Comparison of ENCODE assay signal across 11 cellular contexts in the genomic region with DNA sequence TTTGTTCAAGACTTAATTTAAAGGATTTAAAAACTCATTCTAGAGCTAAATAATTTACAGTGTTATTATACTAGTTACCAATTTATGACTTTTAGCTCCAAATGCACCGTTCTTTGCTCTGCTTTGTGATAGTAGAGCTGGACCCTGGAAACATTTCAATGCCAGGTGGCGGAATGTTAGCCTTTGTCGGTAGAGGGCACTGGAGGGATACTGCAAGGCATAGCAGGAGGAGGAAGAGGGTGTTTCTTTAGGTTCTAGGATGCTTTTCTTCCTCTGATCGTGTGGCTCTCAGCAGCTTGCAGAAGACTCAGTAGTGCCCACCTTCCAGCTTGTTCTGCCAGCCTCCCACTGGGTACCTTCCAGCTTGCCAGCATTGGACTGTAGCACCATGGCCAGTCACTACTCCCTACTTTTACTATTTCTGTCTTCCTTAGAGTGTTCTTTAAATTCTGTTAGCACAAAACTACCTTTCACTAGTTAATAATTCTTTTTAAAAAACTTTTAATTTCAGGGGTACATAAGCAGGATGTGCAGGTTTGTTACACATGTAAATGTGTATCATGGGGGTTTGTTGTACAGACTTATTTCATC.
DNase-seq lines count a peak whose midpoint lies in the region; ATAC-seq, FAIRE-seq and TF ChIP-seq lines count a peak whose summit lies in the region.
"Had no signal": no experiment of that assay in that cellular context is flagged by ENCODE, and none has a peak within 500 bp of the region (broad histone marks: within the 10 kb centered on the region; RNA-seq: fewer than 3 reads in every experiment).

No MANE protein-coding gene starts in this region.

- no peaks in the 10 kb centered on the region for H3K27me3 Mint-ChIP-seq in nephron (ENCODE audit: low read depth)

- no peaks in the 10 kb centered on the region for H3K27me3 ChIP-seq in GM06990 (replicated peaks; ENCODE audit: control insufficient read depth, insufficient read depth, low read length)
- H3K27me3 ChIP-seq in Loucy (ENCODE audit: insufficient read depth, low read length, poor library complexity, severe bottlenecking): no peaks in the 10 kb centered on the region
- H3K27me3 ChIP-seq in K562 (ENCODE audit: control insufficient read depth in 2 of 2, insufficient read depth in 2 of 2, low read length in 2 of 2): no peaks in the 10 kb centered on the region
- H3K27me3 ChIP-seq: gastroesophageal sphincter had no signal

- H3K9me1 ChIP-seq in K562 (ENCODE audit: control insufficient read depth, insufficient read depth, low read length): no peaks in the 10 kb centered on the region

- ATAC-seq in K562 (0 out of 3 replicates have a peak, but pooled peaks have one; percentile 38), GM21423 (IDR thresholded peaks at IDR 0.05; ENCODE audit: unreplicated experiment) (no peak), GM21825 (IDR thresholded peaks at IDR 0.05; ENCODE audit: unreplicated experiment) (no peak)
- ATAC-seq: gastroesophageal sphincter had no signal

- H3K9me3 ChIP-seq in Loucy (ENCODE audit: insufficient read depth, low read depth, low read length): no peaks in the 10 kb centered on the region
- no peaks in the 10 kb centered on the region for H3K9me3 ChIP-seq in K562 (replicated peaks; ENCODE audit: control insufficient read depth, insufficient read depth, low read depth, low read length)

- POLR2A ChIA-PET in K562 (lab: Yijun Ruan, JAX): no interaction called here

- no peak overlapping the region for H3K27ac ChIP-seq in K562 (ENCODE audit: extremely low read depth, low read depth, low read length)
- H3K27ac ChIP-seq: gastroesophageal sphincter had no signal

- FAIRE-seq in K562 (lab: Jason Lieb, UNC): no peak

- no peak overlapping the region for H3K4me3 ChIP-seq in GM06990 (replicated peaks; ENCODE audit: low read depth, low read length)
- H3K4me3 ChIP-seq in Loucy (ENCODE audit: low read length, poor library complexity, severe bottlenecking): no peak overlapping the region
- H3K4me3 ChIP-seq in K562: no peak overlapping the region
- H3K4me3 ChIP-seq: gastroesophageal sphincter had no signal

- H3K4me3 Mint-ChIP-seq in nephron: no peak overlapping the region
- H3K4me3 Mint-ChIP-seq: activated naive CD8-positive, alpha-beta T cell treated with anti-CD3 and anti-CD28 coated beads, Interleukin-2, amount 10 ng/mL, durations not matched to agents 7 days and 5 days; stimulated activated naive CD8-positive, alpha-beta T cell treated with anti-CD3 and anti-CD28 coated beads, Interleukin-15, Interleukin-2, amounts not matched to agents 100 ng/mL and 50 ng/mL, for 24 hours had no signal

- H4K20me1 ChIP-seq in Loucy (ENCODE audit: insufficient read depth, low read length, poor library complexity, severe bottlenecking) (no peaks in the 10 kb centered on the region), K562 (replicated peaks; ENCODE audit: control insufficient read depth, insufficient read depth, low read length) (no peaks in the 10 kb centered on the region)

- peaks cover 11% of the 10 kb centered on the region for H3K4me1 Mint-ChIP-seq in nephron
- H3K4me1 Mint-ChIP-seq: activated naive CD8-positive, alpha-beta T cell treated with anti-CD3 and anti-CD28 coated beads, Interleukin-2, amount 10 ng/mL, durations not matched to agents 7 days and 5 days had no signal

- H3F3A ChIP-seq in Loucy (ENCODE audit: low read depth): no peaks in the 10 kb centered on the region

- DNase-seq in GM06990 (ENCODE audit: extremely low read depth, insufficient read length) (no peak), K562 (ENCODE audit: extremely low read depth in 1 of 4, low spot score in 3 of 4) (peak in 1 of 4 experiments; percentile 8)
- DNase-seq in activated T-cell treated with anti-CD3 and anti-CD28 coated beads, Interleukin-2, amount 50 U/mL, for 1 hour: no peak
- DNase-seq: activated naive CD8-positive, alpha-beta T cell treated with anti-CD3 and anti-CD28 coated beads, Interleukin-2, amount 10 ng/mL, durations not matched to agents 7 days and 5 days; Right ventricle myocardium superior had no signal

- intact Hi-C loops in K562 (cut with micrococcal nuclease): no loop called here

- no peak overlapping the region for H3K27ac Mint-ChIP-seq in nephron
- H3K27ac Mint-ChIP-seq: activated naive CD8-positive, alpha-beta T cell treated with anti-CD3 and anti-CD28 coated beads, Interleukin-2, amount 10 ng/mL, durations not matched to agents 7 days and 5 days; stimulated activated naive CD8-positive, alpha-beta T cell treated with anti-CD3 and anti-CD28 coated beads, Interleukin-15, Interleukin-2, amounts not matched to agents 100 ng/mL and 50 ng/mL, for 24 hours had no signal

- TF ChIP-seq EP300 in K562 (IDR thresholded peaks at IDR 0.05; ENCODE audit: low read length): no peak

- no peaks in the 10 kb centered on the region for H3K9me2 ChIP-seq in Loucy (replicated peaks; ENCODE audit: low read depth, low read length)

- H3K9ac ChIP-seq in Loucy (ENCODE audit: low read depth, low read length, poor library complexity, severe bottlenecking) (no peak overlapping the region), K562 (ENCODE audit: insufficient read depth in 1 of 2, low read depth in 2 of 2, low read length in 2 of 2) (no peak overlapping the region)

- H3K36me3 Mint-ChIP-seq in nephron (ENCODE audit: low read depth): no peaks in the 10 kb centered on the region
- H3K36me3 Mint-ChIP-seq: activated naive CD8-positive, alpha-beta T cell treated with anti-CD3 and anti-CD28 coated beads, Interleukin-2, amount 10 ng/mL, durations not matched to agents 7 days and 5 days had no signal

- H3K36me3 ChIP-seq in GM06990 (ENCODE audit: control insufficient read depth, insufficient read depth, low read length) (no peaks in the 10 kb centered on the region), Loucy (ENCODE audit: insufficient read depth, low read length) (no peaks in the 10 kb centered on the region), K562 (ENCODE audit: control insufficient read depth, insufficient read depth, low read length) (no peaks in the 10 kb centered on the region)
- H3K36me3 ChIP-seq: gastroesophageal sphincter had no signal

- CTCF ChIA-PET in K562 (lab: Yijun Ruan, JAX; ENCODE audit: low intra/inter-chr PET ratio): no interaction called here

- H2AFZ ChIP-seq in Loucy (ENCODE audit: low read length): no peak overlapping the region
- H2AFZ ChIP-seq in K562 (ENCODE audit: low read depth, low read length): no peak overlapping the region

- TF ChIP-seq POLR2A in K562 (conservative IDR thresholded peaks at IDR 0.05): no peak

- TF ChIP-seq CTCF in GM06990 (IDR thresholded peaks at IDR 0.05; ENCODE audit: insufficient read depth, low read length, poor library complexity, severe bottlenecking) (peak; percentile 68), Loucy (conservative IDR thresholded peaks at IDR 0.05; ENCODE audit: low read length) (peak; percentile 68), K562 (IDR thresholded peaks at IDR 0.05 in 2 of 3, conservative IDR thresholded peaks at IDR 0.05 in 1 of 3; ENCODE audit: insufficient read depth in 2 of 3, low read depth in 1 of 3, low read length in 3 of 3) (peak; percentile 31 to 37 (median 34); a peak in 3 of 6 replicates), nephron (IDR thresholded peaks at IDR 0.05; ENCODE audit: unreplicated experiment in 3 of 3) (peak; percentile 53 to 61 (median 56))

- H3K9me3 Mint-ChIP-seq in nephron: peaks cover 12% of the 10 kb centered on the region

- peak in 1 of 2 experiments; percentile 33; a peak in 2 of 4 replicates for TF ChIP-seq RAD21 in K562 (CRISPR knock-in tag; conservative IDR thresholded peaks at IDR 0.05 in 1 of 2, IDR thresholded peaks at IDR 0.05 in 1 of 2)

- no TSS peak for BruUV-seq in K562 (replicated peaks; lab: Mats Ljungman, UMichigan)

- H3K79me2 ChIP-seq in Loucy (ENCODE audit: insufficient read depth, low read length): no peaks in the 10 kb centered on the region
- H3K79me2 ChIP-seq in K562 (ENCODE audit: control insufficient read depth, insufficient read depth, low read length): no peaks in the 10 kb centered on the region

- 0% methylated on average over 4 of the region's 4 CpGs for WGBS in K562 (ENCODE audit: insufficient coverage, low coverage, missing lambda C conversion rate)

- H3K4me2 ChIP-seq in Loucy (ENCODE audit: low read depth, low read length, poor library complexity, severe bottlenecking) (no peak overlapping the region), K562 (ENCODE audit: insufficient read depth, low read length) (no peak overlapping the region)

- in situ Hi-C loops in K562 (cut with MboI): no loop called here

- H3K4me1 ChIP-seq in Loucy (ENCODE audit: insufficient read depth, low read length, poor library complexity, severe bottlenecking) (no peaks in the 10 kb centered on the region), K562 (replicated peaks in 1 of 2; ENCODE audit: control insufficient read depth in 2 of 2, insufficient read depth in 2 of 2, low read length in 2 of 2) (no peaks in the 10 kb centered on the region)

TF ChIP-seq in K562, 482 proteins besides CTCF, POLR2A, EP300 and RAD21 (continues in another document):
- TF ChIP-seq FOS (IDR thresholded peaks at IDR 0.05; ENCODE audit: extremely low read depth, insufficient read length) (no peak), BRCA1 (IDR thresholded peaks at IDR 0.05) (no peak), BRCA1 (CRISPR knock-in tag; IDR thresholded peaks at IDR 0.05) (no peak), TAF15 (IDR thresholded peaks at IDR 0.05; ENCODE audit: low read depth, low read length) (no peak), ZNF583 (CRISPR knock-in tag; IDR thresholded peaks at IDR 0.05) (no peak), DPF2 (IDR thresholded peaks at IDR 0.05) (no peak), ZNF212 (CRISPR knock-in tag; IDR thresholded peaks at IDR 0.05) (no peak), SMARCB1 (IDR thresholded peaks at IDR 0.05; ENCODE audit: insufficient read length, low read depth) (no peak), PHF20 (IDR thresholded peaks at IDR 0.05; ENCODE audit: partially characterized antibody) (no peak)
- TF ChIP-seq, protein P1, sequence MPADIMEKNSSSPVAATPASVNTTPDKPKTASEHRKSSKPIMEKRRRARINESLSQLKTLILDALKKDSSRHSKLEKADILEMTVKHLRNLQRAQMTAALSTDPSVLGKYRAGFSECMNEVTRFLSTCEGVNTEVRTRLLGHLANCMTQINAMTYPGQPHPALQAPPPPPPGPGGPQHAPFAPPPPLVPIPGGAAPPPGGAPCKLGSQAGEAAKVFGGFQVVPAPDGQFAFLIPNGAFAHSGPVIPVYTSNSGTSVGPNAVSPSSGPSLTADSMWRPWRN (IDR thresholded peaks at IDR 0.05; ENCODE audit: low read depth): no peak
